In genomic region chr17:82350182-82351030, GRCh38 we compare ENCODE assay signal across 1 cellular context.
TF ChIP-seq lines count a peak whose summit lies in the region.

No MANE protein-coding gene starts in this region.

TF ChIP-seq in WTC11, 78 proteins besides CTCF, POLR2A, EP300 and RAD21 (continued from another document):
- no peak for TF ChIP-seq ZSCAN18 (CRISPR knock-in tag; IDR thresholded peaks at IDR 0.05)
- TF ChIP-seq, protein P1, sequence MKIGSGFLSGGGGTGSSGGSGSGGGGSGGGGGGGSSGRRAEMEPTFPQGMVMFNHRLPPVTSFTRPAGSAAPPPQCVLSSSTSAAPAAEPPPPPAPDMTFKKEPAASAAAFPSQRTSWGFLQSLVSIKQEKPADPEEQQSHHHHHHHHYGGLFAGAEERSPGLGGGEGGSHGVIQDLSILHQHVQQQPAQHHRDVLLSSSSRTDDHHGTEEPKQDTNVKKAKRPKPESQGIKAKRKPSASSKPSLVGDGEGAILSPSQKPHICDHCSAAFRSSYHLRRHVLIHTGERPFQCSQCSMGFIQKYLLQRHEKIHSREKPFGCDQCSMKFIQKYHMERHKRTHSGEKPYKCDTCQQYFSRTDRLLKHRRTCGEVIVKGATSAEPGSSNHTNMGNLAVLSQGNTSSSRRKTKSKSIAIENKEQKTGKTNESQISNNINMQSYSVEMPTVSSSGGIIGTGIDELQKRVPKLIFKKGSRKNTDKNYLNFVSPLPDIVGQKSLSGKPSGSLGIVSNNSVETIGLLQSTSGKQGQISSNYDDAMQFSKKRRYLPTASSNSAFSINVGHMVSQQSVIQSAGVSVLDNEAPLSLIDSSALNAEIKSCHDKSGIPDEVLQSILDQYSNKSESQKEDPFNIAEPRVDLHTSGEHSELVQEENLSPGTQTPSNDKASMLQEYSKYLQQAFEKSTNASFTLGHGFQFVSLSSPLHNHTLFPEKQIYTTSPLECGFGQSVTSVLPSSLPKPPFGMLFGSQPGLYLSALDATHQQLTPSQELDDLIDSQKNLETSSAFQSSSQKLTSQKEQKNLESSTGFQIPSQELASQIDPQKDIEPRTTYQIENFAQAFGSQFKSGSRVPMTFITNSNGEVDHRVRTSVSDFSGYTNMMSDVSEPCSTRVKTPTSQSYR (CRISPR knock-in tag; IDR thresholded peaks at IDR 0.05): no peak
- TF ChIP-seq MXD4 (CRISPR knock-in tag; IDR thresholded peaks at IDR 0.05; ENCODE audit: borderline replicate concordance): no peak
- TF ChIP-seq RELA (CRISPR knock-in tag; IDR thresholded peaks at IDR 0.05; ENCODE audit: borderline replicate concordance): no peak
